Comparison of ENCODE assay signal across 33 cellular contexts in genomic region chr20:46237736-46238135, GRCh38.
"Had no signal": no experiment of that assay in that cellular context is flagged by ENCODE, and none has a peak within 500 bp of the region (broad histone marks: within the 10 kb centered on the region; RNA-seq: fewer than 3 reads in every experiment).

No MANE protein-coding gene starts in this region.

- H3K9me3 ChIP-seq: adrenal gland, body of pancreas, esophagus muscularis mucosa, gastrocnemius medialis, heart left ventricle had no signal

- H3K36me3 ChIP-seq: adrenal gland, esophagus muscularis mucosa, gastrocnemius medialis, heart left ventricle, WERI-Rb-1 had no signal

- H3K4me3 Mint-ChIP-seq: activated B cell treated with CpG ODN at 0.5 μM for 24 hours; activated CD8-positive, alpha-beta T cell treated with anti-CD3 and anti-CD28 coated beads for 36 hours; activated naive CD8-positive, alpha-beta T cell; activated T-cell treated with anti-CD3 and anti-CD28 coated beads, Interleukin-2, amount 50 U/mL, for 4 hours; activated T-helper 17 cell treated with anti-CD3 and anti-CD28 coated beads, Interleukin-2, amount 50 U/mL, for 72 hours; effector memory CD8-positive, alpha-beta T cell had no signal

- H3K9me3 Mint-ChIP-seq: activated B cell treated with CpG ODN at 0.5 μM for 24 hours; activated CD8-positive, alpha-beta T cell treated with anti-CD3 and anti-CD28 coated beads for 36 hours; activated T-cell treated with anti-CD3 and anti-CD28 coated beads, Interleukin-2, amount 50 U/mL, for 4 hours; activated T-helper 17 cell treated with anti-CD3 and anti-CD28 coated beads, Interleukin-2, amount 50 U/mL, for 72 hours; effector memory CD8-positive, alpha-beta T cell had no signal

- DNase-seq: activated B cell treated with CpG ODN at 0.5 μM for 24 hours; activated CD4-positive, alpha-beta T cell treated with anti-CD3 and anti-CD28 coated beads for 48 hours; activated CD4-positive, alpha-beta T cell treated with anti-CD3 and anti-CD28 coated beads, Interleukin-2, amount 50 U/mL, for 1 hour; activated CD4-positive, alpha-beta T cell treated with anti-CD3 and anti-CD28 coated beads, Interleukin-2, amount 50 U/mL, for 48 hours; activated CD8-positive, alpha-beta memory T cell treated with anti-CD3 and anti-CD28 coated beads for 24 hours; activated CD8-positive, alpha-beta T cell treated with anti-CD3 and anti-CD28 coated beads for 36 hours; activated effector memory CD4-positive, alpha-beta T cell treated with Interleukin-2 at 50 U/mL for 16 hours; activated gamma-delta T cell treated with Interleukin-2 at 50 U/mL for 16 hours; activated naive CD4-positive, alpha-beta T cell treated with anti-CD3 and anti-CD28 coated beads, Interleukin-2, amount 50 U/mL, for 16 hours; activated naive CD4-positive, alpha-beta T cell treated with Interleukin-2 at 50 U/mL for 16 hours; activated T-cell treated with anti-CD3 and anti-CD28 coated beads, Interleukin-2, amount 50 U/mL, for 4 hours; adrenal gland; amygdala; aorta; body of pancreas; caudate nucleus; cortex of kidney; dermis blood vessel endothelial cell; effector CD4-positive, alpha-beta T cell; effector memory CD8-positive, alpha-beta T cell; erythroblast; foreskin keratinocyte; gastrocnemius medialis; glutamatergic neuron; heart left ventricle; T-helper 2 cell had no signal

- H3K36me3 Mint-ChIP-seq: activated naive CD8-positive, alpha-beta T cell had no signal

- H3K27ac ChIP-seq: adrenal gland, body of pancreas, esophagus muscularis mucosa, foreskin keratinocyte, gastrocnemius medialis, heart left ventricle, WERI-Rb-1 had no signal

- H3K4me1 Mint-ChIP-seq: activated B cell treated with CpG ODN at 0.5 μM for 24 hours; activated T-helper 17 cell treated with anti-CD3 and anti-CD28 coated beads, Interleukin-2, amount 50 U/mL, for 72 hours had no signal

- ATAC-seq: activated CD4-positive, CD25-positive, alpha-beta regulatory T cell treated with anti-CD3 and anti-CD28 coated beads, Interleukin-2, amount 50 U/mL, for 24 hours; activated CD8-positive, alpha-beta T cell treated with anti-CD3 and anti-CD28 coated beads for 36 hours; activated T-cell treated with anti-CD3 and anti-CD28 coated beads, Interleukin-2, amount 50 U/mL, for 4 hours; activated T-helper 17 cell treated with anti-CD3 and anti-CD28 coated beads, Interleukin-2, amount 50 U/mL, for 72 hours; body of pancreas; effector memory CD8-positive, alpha-beta T cell; foreskin keratinocyte; gastrocnemius medialis; heart left ventricle had no signal

- H3K27ac Mint-ChIP-seq: activated B cell treated with CpG ODN at 0.5 μM for 24 hours; activated CD8-positive, alpha-beta T cell treated with anti-CD3 and anti-CD28 coated beads for 36 hours; activated naive CD8-positive, alpha-beta T cell; activated T-helper 17 cell treated with anti-CD3 and anti-CD28 coated beads, Interleukin-2, amount 50 U/mL, for 72 hours; effector memory CD8-positive, alpha-beta T cell had no signal

- H3K4me1 ChIP-seq: adrenal gland, body of pancreas, esophagus muscularis mucosa, foreskin keratinocyte, gastrocnemius medialis, heart left ventricle had no signal

- H3K27me3 ChIP-seq: adrenal gland, body of pancreas, gastrocnemius medialis had no signal

- H3K4me3 ChIP-seq: adrenal gland, body of pancreas, esophagus muscularis mucosa, gastrocnemius medialis, heart left ventricle had no signal

- FAIRE-seq: colon, TTC549 had no signal
